ENCODE assay signal across 17 cellular contexts in genomic region chr5:53368966-53369605, GRCh38.
"Had no signal": no experiment of that assay in that cellular context is flagged by ENCODE, and none has a peak within 500 bp of the region (broad histone marks: within the 10 kb centered on the region; RNA-seq: fewer than 3 reads in every experiment).

No MANE protein-coding gene starts in this region.

- H3K9me3 ChIP-seq: ovary, spleen had no signal

- H3K36me3 ChIP-seq: ovary, sigmoid colon, spleen had no signal

- H3K27me3 ChIP-seq: ovary, sigmoid colon, spleen had no signal

- H3K4me1 ChIP-seq: sigmoid colon, spleen had no signal

- H3K27ac Mint-ChIP-seq: activated T-helper 17 cell treated with anti-CD3 and anti-CD28 coated beads, Interleukin-2, amount 50 U/mL, for 72 hours; type B pancreatic cell had no signal

- DNase-seq: activated CD4-positive, alpha-beta T cell treated with anti-CD3 and anti-CD28 coated beads for 1 hour; activated CD4-positive, alpha-beta T cell treated with anti-CD3 and anti-CD28 coated beads, Interleukin-2, amount 50 U/mL, for 4 hours; activated naive CD4-positive, alpha-beta T cell treated with Interleukin-2 at 50 U/mL for 16 hours; activated T-cell treated with anti-CD3 and anti-CD28 coated beads for 4 hours; anterior cingulate cortex; left colon; ovary; sigmoid colon; spleen; stimulated activated CD4-positive, alpha-beta T cell treated with anti-CD3 and anti-CD28 coated beads, Interleukin-1b, Interleukin-23, amount 100 ng/mL, for 48 hours; stimulated activated naive CD8-positive, alpha-beta T cell treated with anti-CD3 and anti-CD28 coated beads, Interleukin-15, amount 100 ng/mL, for 72 hours; T-helper 9 cell had no signal

- H3K4me3 ChIP-seq: lung, ovary, sigmoid colon, spleen had no signal

- H3K4me1 Mint-ChIP-seq: activated T-helper 17 cell treated with anti-CD3 and anti-CD28 coated beads, Interleukin-2, amount 50 U/mL, for 72 hours; stimulated activated naive CD8-positive, alpha-beta T cell treated with anti-CD3 and anti-CD28 coated beads, Interleukin-15, amount 100 ng/mL, for 72 hours had no signal

- H3K36me3 Mint-ChIP-seq: type B pancreatic cell had no signal

- H3K27me3 Mint-ChIP-seq: type B pancreatic cell had no signal

- FAIRE-seq: islet of Langerhans had no signal

- H3K9me3 Mint-ChIP-seq: activated T-helper 17 cell treated with anti-CD3 and anti-CD28 coated beads, Interleukin-2, amount 50 U/mL, for 72 hours; stimulated activated naive CD8-positive, alpha-beta T cell treated with anti-CD3 and anti-CD28 coated beads, Interleukin-15, amount 100 ng/mL, for 72 hours; type B pancreatic cell had no signal

- H3K4me3 Mint-ChIP-seq: activated T-helper 17 cell treated with anti-CD3 and anti-CD28 coated beads, Interleukin-2, amount 50 U/mL, for 72 hours; neural crest cell; stimulated activated naive CD8-positive, alpha-beta T cell treated with anti-CD3 and anti-CD28 coated beads, Interleukin-15, amount 100 ng/mL, for 72 hours; type B pancreatic cell had no signal

- H3K27ac ChIP-seq: ovary, sigmoid colon, spleen had no signal

- ATAC-seq: activated T-helper 17 cell treated with anti-CD3 and anti-CD28 coated beads, Interleukin-2, amount 50 U/mL, for 72 hours; left colon; stimulated activated naive CD8-positive, alpha-beta T cell treated with anti-CD3 and anti-CD28 coated beads, Interleukin-15, amount 100 ng/mL, for 72 hours had no signal
